1 cellular context compared by ENCODE assay signal in genomic region chr6:30735668-30736314, GRCh38.
TF ChIP-seq lines count a peak whose summit lies in the region.

No MANE protein-coding gene starts in this region.

TF ChIP-seq in GM12878, 131 proteins besides CTCF, POLR2A, EP300 and RAD21 (continued from another document and continues in another):
- TF ChIP-seq NBN (IDR thresholded peaks at IDR 0.05) (0 out of 2 replicates have a peak, but pooled peaks have one; percentile 57), ZNF207 (IDR thresholded peaks at IDR 0.05; ENCODE audit: borderline replicate concordance) (peak; percentile 68; the same call in 1 of the 2 replicates), TAF1 (IDR thresholded peaks at IDR 0.05; ENCODE audit: borderline replicate concordance, low read depth, low read length) (no peak), ZNF592 (IDR thresholded peaks at IDR 0.05) (no peak), HDGF (IDR thresholded peaks at IDR 0.05) (no peak), MYB (IDR thresholded peaks at IDR 0.05; ENCODE audit: borderline replicate concordance, low read depth, low read length) (no peak), YBX1 (IDR thresholded peaks at IDR 0.05) (no peak), DPF2 (IDR thresholded peaks at IDR 0.05) (peak; percentile 41; the same call in 1 of the 2 replicates), IKZF1 (conservative IDR thresholded peaks at IDR 0.05) (peak; percentile 79), SPI1 (IDR thresholded peaks at IDR 0.05; ENCODE audit: borderline replicate concordance, insufficient read depth, low read depth, low read length) (peak; percentile 79), NR2F1 (conservative IDR thresholded peaks at IDR 0.05) (no peak), BCL3 (IDR thresholded peaks at IDR 0.05; ENCODE audit: borderline replicate concordance, insufficient read depth, low read depth, low read length, poor library complexity, severe bottlenecking) (no peak), MTA3 (IDR thresholded peaks at IDR 0.05; ENCODE audit: borderline replicate concordance, low read length) (no peak; the same call in 1 of the 2 replicates), RUNX3 (IDR thresholded peaks at IDR 0.05; ENCODE audit: low read length) (peak; percentile 54), ELK1 (IDR thresholded peaks at IDR 0.05; ENCODE audit: low read depth, low read length) (no peak), NFIC (IDR thresholded peaks at IDR 0.05; ENCODE audit: low read depth, low read length) (peak; percentile 72), STAT3 (IDR thresholded peaks at IDR 0.05; ENCODE audit: low read depth, low read length) (no peak), IRF3 (IDR thresholded peaks at IDR 0.05) (no peak), ZZZ3 (IDR thresholded peaks at IDR 0.05; ENCODE audit: control insufficient read depth, insufficient read length, low read depth) (no peak), HDAC6 (IDR thresholded peaks at IDR 0.05; ENCODE audit: unreplicated experiment) (no peak), MLLT1 (IDR thresholded peaks at IDR 0.05) (no peak), TCF12 (IDR thresholded peaks at IDR 0.05; ENCODE audit: low read depth, low read length) (0 out of 2 replicates have a peak, but pooled peaks have one; percentile 24), BRCA1 (IDR thresholded peaks at IDR 0.05; ENCODE audit: low read depth, low read length) (no peak), HSF1 (IDR thresholded peaks at IDR 0.05; ENCODE audit: low read depth, low read length) (no peak), SREBF2 (IDR thresholded peaks at IDR 0.05; ENCODE audit: low read length) (no peak), TARDBP (IDR thresholded peaks at IDR 0.05; ENCODE audit: borderline replicate concordance) (no peak), FOS (IDR thresholded peaks at IDR 0.05; ENCODE audit: borderline replicate concordance, extremely low read depth, insufficient read length) (no peak), NR2C2 (IDR thresholded peaks at IDR 0.05; ENCODE audit: borderline replicate concordance, control insufficient read depth, insufficient read length, low read depth) (no peak), IRF4 (IDR thresholded peaks at IDR 0.05; ENCODE audit: low read depth, low read length) (0 out of 2 replicates have a peak, but pooled peaks have one; percentile 27), KLF5 (IDR thresholded peaks at IDR 0.05; ENCODE audit: partially characterized antibody) (no peak), RELB (IDR thresholded peaks at IDR 0.05; ENCODE audit: low read depth) (peak; percentile 80), NRF1 (conservative IDR thresholded peaks at IDR 0.05; ENCODE audit: low read depth, low read length) (no peak), RCOR1 (conservative IDR thresholded peaks at IDR 0.05; ENCODE audit: low read depth, low read length) (no peak), ZBTB11 (CRISPR knock-in tag; IDR thresholded peaks at IDR 0.05) (no peak), SKIL (IDR thresholded peaks at IDR 0.05; ENCODE audit: low read depth, poor library complexity, severe bottlenecking) (no peak), REST (IDR thresholded peaks at IDR 0.05; ENCODE audit: low read depth, low read length) (no peak)
